Comparison of ENCODE assay signal across 8 cellular contexts in genomic region chr7:26061340-26062239, GRCh38.
DNase-seq lines count a peak whose midpoint lies in the region; ATAC-seq and TF ChIP-seq lines count a peak whose summit lies in the region.

No MANE protein-coding gene starts in this region.

- H3K4me3 Mint-ChIP-seq in HFFc6, result no peak overlapping the region
- H3K4me3 Mint-ChIP-seq in chondrocyte (ENCODE audit: unreplicated experiment), result no peak overlapping the region

- 58 to 60% methylated on average over 18 of the region's 18 CpGs for WGBS in lung, 2 donors

- peaks cover 0 to 2% of the 10 kb centered on the region in 2 donors for H3K4me1 ChIP-seq in lung (ENCODE audit: control insufficient read depth in 2 of 2, insufficient read depth in 2 of 2, low read length in 2 of 2)

- H3K27me3 Mint-ChIP-seq in HFFc6 (ENCODE audit: insufficient read depth) (peaks cover 3% of the 10 kb centered on the region; the same call in 1 of the 2 replicates), chondrocyte (ENCODE audit: low read depth) (peaks cover 20% of the 10 kb centered on the region)

- no peaks in the 10 kb centered on the region for H3K9me3 ChIP-seq in lung (ENCODE audit: control insufficient read depth in 2 of 2, insufficient read depth in 1 of 2, low read length in 1 of 2)

- peak; percentile 84 for TF ChIP-seq CTCF in HFFc6 (IDR thresholded peaks at IDR 0.05)
- TF ChIP-seq CTCF in chondrocyte (IDR thresholded peaks at IDR 0.05), result peak; percentile 82
- peak; percentile 60 for TF ChIP-seq CTCF in lung (IDR thresholded peaks at IDR 0.05; ENCODE audit: control extremely low read depth, extremely low read depth)

- H3K36me3 ChIP-seq in lung (ENCODE audit: control insufficient read depth in 2 of 2, insufficient read depth in 2 of 2, low read length in 2 of 2), result no peaks in the 10 kb centered on the region

- H3K36me3 Mint-ChIP-seq in HFFc6 (ENCODE audit: low read depth) (no peaks in the 10 kb centered on the region), chondrocyte (ENCODE audit: low read depth) (no peaks in the 10 kb centered on the region)

- H3K27ac ChIP-seq in lung (ENCODE audit: low read depth in 1 of 2, low read length in 1 of 2), result no peak overlapping the region

- no peaks in the 10 kb centered on the region for H3K27me3 ChIP-seq in lung (ENCODE audit: control insufficient read depth, insufficient read depth)

- ATAC-seq in lung (ENCODE audit: insufficient read depth, low FRiP score), result peak; percentile 58
- no peak for ATAC-seq in GM21576 (IDR thresholded peaks at IDR 0.05; ENCODE audit: unreplicated experiment)

- H3K4me3 ChIP-seq in lung, result no peak overlapping the region

- H3K4me1 Mint-ChIP-seq in HFFc6 (ENCODE audit: low read depth), result no peaks in the 10 kb centered on the region
- H3K4me1 Mint-ChIP-seq in chondrocyte (ENCODE audit: low read depth), result no peaks in the 10 kb centered on the region

- H3K27ac Mint-ChIP-seq in HFFc6, result no peak overlapping the region
- H3K27ac Mint-ChIP-seq in chondrocyte (ENCODE audit: unreplicated experiment), result no peak overlapping the region

- no peaks in the 10 kb centered on the region for H3K9me3 Mint-ChIP-seq in HFFc6
- no peaks in the 10 kb centered on the region for H3K9me3 Mint-ChIP-seq in chondrocyte (ENCODE audit: low read depth)

- DNase-seq in D341Med (ENCODE audit: low spot score), result peak; percentile 76
- peak; percentile 1 for DNase-seq in HFFc6
- DNase-seq in NCI-H2227 (lab: John Stamatoyannopoulos, UW; ENCODE audit: unreplicated experiment), result peak; percentile 82
- peak; percentile 78 for DNase-seq in activated CD4-positive, CD25-positive, alpha-beta regulatory T cell treated with anti-CD3 and anti-CD28 coated beads, Interleukin-2, amount 50 U/mL, for 72 hours
- DNase-seq in chondrocyte (ENCODE audit: low spot score), result no peak
- peak; percentile 68 for DNase-seq in lung (ENCODE audit: low spot score)
- DNase-seq in stimulated activated CD8-positive, alpha-beta memory T cell treated with anti-CD3 and anti-CD28 coated beads, Interleukin-4, amount 100 ng/mL, for 24 hours (ENCODE audit: low read depth), result peak; percentile 61
